In the genomic region with DNA sequence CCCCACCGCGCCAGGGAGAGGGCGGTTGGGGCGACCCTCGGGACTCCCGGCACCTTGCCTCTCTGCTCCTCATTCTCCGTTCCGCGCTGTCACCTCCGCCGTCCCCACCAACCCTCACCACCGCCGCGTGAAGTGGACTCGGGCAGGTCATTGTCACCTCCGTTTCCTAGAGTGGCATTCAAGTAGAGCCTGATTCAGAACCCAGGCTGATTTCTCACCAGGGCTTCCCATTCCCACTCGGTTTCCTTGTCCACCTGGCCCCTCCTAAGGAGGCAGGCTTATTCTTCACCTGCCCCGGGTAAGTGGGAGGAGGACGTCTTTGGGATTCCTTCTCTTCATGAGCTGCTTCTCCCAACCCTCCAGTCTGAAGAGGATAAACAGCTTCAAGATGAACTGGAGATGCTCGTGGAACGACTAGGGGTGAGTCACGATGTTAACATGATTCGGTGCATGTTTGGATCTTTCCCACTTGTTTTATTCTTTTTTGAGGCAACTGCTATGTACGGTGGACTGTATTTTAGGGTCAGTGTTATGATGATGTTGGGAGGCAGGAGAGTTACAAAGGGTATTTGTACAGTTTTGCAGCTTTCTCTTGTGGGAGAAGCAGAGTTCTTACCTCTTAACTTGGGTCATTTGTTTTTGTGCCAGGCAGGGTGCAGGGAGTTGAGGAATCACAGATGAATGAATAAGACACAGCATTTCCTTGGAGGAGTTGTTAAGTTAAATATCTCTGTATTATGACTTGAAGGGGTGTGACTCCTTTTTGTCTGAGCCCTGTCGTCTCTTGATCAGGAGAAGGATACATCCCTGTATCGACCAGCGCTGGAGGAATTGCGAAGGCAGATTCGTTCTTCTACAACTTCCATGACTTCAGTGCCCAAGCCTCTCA, we compare ENCODE assay signal across 8 cellular contexts. TPM values are rescaled to one million over a fixed set of nuclear protein-coding genes. Genes with fewer than 3 reads are reported as not detected.
DNase-seq lines count a peak whose midpoint lies in the region; ATAC-seq, FAIRE-seq and TF ChIP-seq lines count a peak whose summit lies in the region.

No MANE protein-coding gene starts in this region.

- ATAC-seq in CD4-positive, alpha-beta T cell (ENCODE audit: poor library complexity), result no peak
- ATAC-seq in left lung (peak; percentile 15), GM21381 (IDR thresholded peaks at IDR 0.05; ENCODE audit: unreplicated experiment) (no peak), HG03196 (IDR thresholded peaks at IDR 0.05; ENCODE audit: unreplicated experiment) (no peak), GM21528 (IDR thresholded peaks at IDR 0.05; ENCODE audit: low FRiP score, unreplicated experiment) (no peak)

- CTCF ChIA-PET in CD4-positive, alpha-beta T cell (lab: Charles Lee), result no interaction called here

- TF ChIP-seq CTCF in CD4-positive, alpha-beta T cell (IDR thresholded peaks at IDR 0.05), result no peak
- TF ChIP-seq CTCF in astrocyte (IDR thresholded peaks at IDR 0.05; ENCODE audit: insufficient read depth, low read depth, low read length), result no peak
- TF ChIP-seq CTCF in left lung (IDR thresholded peaks at IDR 0.05), result no peak
- no peak for TF ChIP-seq CTCF in transverse colon (IDR thresholded peaks at IDR 0.05)

- H3K36me3 ChIP-seq in astrocyte (ENCODE audit: insufficient read depth, low read length), result peaks cover 40% of the 10 kb centered on the region
- H3K36me3 ChIP-seq in left lung, result peaks cover 4 to 47% of the 10 kb centered on the region in 2 donors
- H3K36me3 ChIP-seq in transverse colon, result peaks cover 0 to 40% (median 20%) of the 10 kb centered on the region in 4 donors

- DNase-seq in CD4-positive, alpha-beta T cell, result no peak
- peak; percentile 14 for DNase-seq in HS-5 (ENCODE audit: low read depth)
- DNase-seq in astrocyte (ENCODE audit: low read depth), result peak; percentile 48
- no peak for DNase-seq in left lung
- no peak for DNase-seq in transverse colon

- peak overlapping the region; percentile 91 for H3K27ac Mint-ChIP-seq in CD4-positive, alpha-beta T cell
- H3K27ac Mint-ChIP-seq in astrocyte (ENCODE audit: unreplicated experiment), result peak overlapping the region; percentile 86

- TF ChIP-seq EP300 in transverse colon (IDR thresholded peaks at IDR 0.05; ENCODE audit: low read depth), result no peak

- H3K9me3 Mint-ChIP-seq in CD4-positive, alpha-beta T cell, result no peaks in the 10 kb centered on the region
- H3K9me3 Mint-ChIP-seq in astrocyte (ENCODE audit: unreplicated experiment), result peaks cover 2% of the 10 kb centered on the region

- intact Hi-C loops in CD4-positive, alpha-beta T cell (cut with DNase I, micrococcal nuclease), result loop anchor here (1.0 to 5.0 kb wide), 11 partner anchors 15 to 1502 kb away; a partner anchor contains a TSS
- intact Hi-C loops in left lung (cut with DNase I) (no loop called here), transverse colon (cut with DNase I; ENCODE audit: low total_unique reads) (loop anchor here (10.0 kb wide), 1 partner anchor 55 kb away; no protein-coding TSS in a partner anchor)

- in situ Hi-C loops in transverse colon (cut with MboI; ENCODE audit: low pct_ligation_motif_present in 1 of 4, low pct_unique_long_range_greater_than_20kb in 1 of 4, low sequenced_read_pairs in 3 of 4), result no loop called here

- H3K27ac ChIP-seq in CD4-positive, alpha-beta T cell (ENCODE audit: low read depth, low read length), result peak overlapping the region; percentile 48
- H3K27ac ChIP-seq in astrocyte (ENCODE audit: low read depth, low read length) (peak overlapping the region; percentile 86), left lung (peak overlapping the region; percentile 57 to 80), transverse colon (peak overlapping the region; percentile 81 to 89 (median 87))

- peak overlapping the region; percentile 84 for H3K4me2 ChIP-seq in astrocyte (ENCODE audit: low read length)

- peaks cover 58% of the 10 kb centered on the region for H3K79me2 ChIP-seq in astrocyte (ENCODE audit: insufficient read depth, low read length)

- no peak for FAIRE-seq in astrocyte (lab: Jason Lieb, UNC)

- no peak for TF ChIP-seq POLR2A in transverse colon (IDR thresholded peaks at IDR 0.05)

- POLR2A ChIA-PET in CD4-positive, alpha-beta T cell (lab: Charles Lee), result interaction anchor here (0.6 kb wide), 1 partner anchor 14 kb away, joined by 3 read pairs; no protein-coding TSS in a partner anchor

- peaks cover 53% of the 10 kb centered on the region for H4K20me1 ChIP-seq in astrocyte (ENCODE audit: insufficient read depth, low read length)

- H3K9ac ChIP-seq in astrocyte (ENCODE audit: low read length), result peak overlapping the region; percentile 97

- no peaks in the 10 kb centered on the region for H3K27me3 Mint-ChIP-seq in CD4-positive, alpha-beta T cell
- peaks cover 11% of the 10 kb centered on the region for H3K27me3 Mint-ChIP-seq in astrocyte (ENCODE audit: low read depth, unreplicated experiment)

- H2AFZ ChIP-seq in astrocyte (ENCODE audit: low read depth, low read length), result peak overlapping the region; percentile 31

- H3K36me3 Mint-ChIP-seq in CD4-positive, alpha-beta T cell (ENCODE audit: low read depth), result peaks cover 57% of the 10 kb centered on the region
- peaks cover 28% of the 10 kb centered on the region for H3K36me3 Mint-ChIP-seq in astrocyte (ENCODE audit: low read depth, unreplicated experiment)

- peak overlapping the region; percentile 96 for H3K4me3 Mint-ChIP-seq in CD4-positive, alpha-beta T cell
- peak overlapping the region; percentile 95 for H3K4me3 Mint-ChIP-seq in astrocyte (ENCODE audit: unreplicated experiment)

- H3K27me3 ChIP-seq in CD4-positive, alpha-beta T cell (ENCODE audit: control insufficient read depth, insufficient read depth, low read length), result no peaks in the 10 kb centered on the region
- H3K27me3 ChIP-seq in astrocyte (ENCODE audit: insufficient read depth, low read length), result peaks cover 2% of the 10 kb centered on the region
- no peaks in the 10 kb centered on the region for H3K27me3 ChIP-seq in left lung
- no peaks in the 10 kb centered on the region for H3K27me3 ChIP-seq in transverse colon

- H3K4me3 ChIP-seq in astrocyte (ENCODE audit: insufficient read depth, low read depth, low read length), result peak overlapping the region; percentile 92
- peak overlapping the region; percentile 90 to 100 for H3K4me3 ChIP-seq in left lung
- H3K4me3 ChIP-seq in transverse colon, result peak overlapping the region; percentile 67 to 82 (median 77)

- H3K4me1 ChIP-seq in astrocyte (ENCODE audit: insufficient read depth, low read length), result peaks cover 18% of the 10 kb centered on the region
- H3K4me1 ChIP-seq in left lung, result peaks cover 5 to 25% of the 10 kb centered on the region in 2 donors
- H3K4me1 ChIP-seq in transverse colon, result peaks cover 7 to 26% (median 12%) of the 10 kb centered on the region in 4 donors

- WGBS in transverse colon (ENCODE audit: low coverage in 1 of 2), 2 donors, result 16 to 59% methylated on average over 7 to 29 of the region's 29 CpGs

- H3K9me3 ChIP-seq in CD4-positive, alpha-beta T cell (ENCODE audit: control insufficient read depth, low read length), result no peaks in the 10 kb centered on the region
- H3K9me3 ChIP-seq in astrocyte (ENCODE audit: insufficient read depth, low read depth, low read length) (no peaks in the 10 kb centered on the region), left lung (no peaks in the 10 kb centered on the region), transverse colon (no peaks in the 10 kb centered on the region)

- peaks cover 26% of the 10 kb centered on the region for H3K4me1 Mint-ChIP-seq in CD4-positive, alpha-beta T cell (ENCODE audit: low read depth)
- peaks cover 22% of the 10 kb centered on the region for H3K4me1 Mint-ChIP-seq in astrocyte (ENCODE audit: low read depth, unreplicated experiment)

RNA-seq across cellular contexts. Expression of a gene that starts 0.7 kb away (rescaled TPM):
- total RNA-seq in CD4-positive, alpha-beta T cell, result 100 to 1,000 TPM; 159 TPM
- 496 and 588 TPM in 2 replicates for total RNA-seq in astrocyte
- 100 to 1,000 TPM; 195 to 263 TPM for total RNA-seq in left lung
- total RNA-seq in transverse colon, result 100 to 1,000 TPM in 3 of 4 donors, 10 to 100 TPM in 1; 63.6 to 234 (median 195) TPM

RNA-seq across cellular contexts. Expression of a gene that starts 14.7 kb away (rescaled TPM):
- total RNA-seq in CD4-positive, alpha-beta T cell, result 100 to 1,000 TPM; 211 to 217 TPM
- total RNA-seq in astrocyte (490 and 495 TPM in 2 replicates), left lung (100 to 1,000 TPM; 336 to 406 TPM), transverse colon (100 to 1,000 TPM; 135 to 453 (median 217) TPM)

RNA-seq across cellular contexts. Expression of a gene that starts 23.9 kb away (rescaled TPM):
- total RNA-seq in CD4-positive, alpha-beta T cell, result not detected
- total RNA-seq in astrocyte, result not detected in 2 replicates
- total RNA-seq in left lung, result not detected
- not detected for total RNA-seq in transverse colon

RNA-seq across cellular contexts. Expression of a gene that starts 37.7 kb away (rescaled TPM):
- 10 to 100 TPM; 10.4 to 11.0 TPM for total RNA-seq in CD4-positive, alpha-beta T cell
- total RNA-seq in astrocyte (12.2 TPM in 2 replicates), left lung (10 to 100 TPM; 14.7 to 19.2 TPM), transverse colon (10 to 100 TPM; 18.5 to 41.1 (median 28.8) TPM)

RNA-seq across cellular contexts. Expression of a gene that starts 38.4 kb away (rescaled TPM):
- total RNA-seq in CD4-positive, alpha-beta T cell, result not detected
- total RNA-seq in astrocyte (2.6 and 3.4 TPM in 2 replicates), left lung (1 to 10 TPM in 1 of 2 donors, under 1 TPM in 1; 0.34 to 1.0 TPM), transverse colon (not detected)

Comparison
In these comparisons a context has a peak if more than half of its experiments do, and no peak if none do; other contexts are left out.
1. DNase-seq: peak in HS-5 (single experiment) and astrocyte (single experiment); none in CD4-positive, alpha-beta T cell (0 of 10), left lung (0 of 2) and transverse colon (single experiment).
2. intact Hi-C loops: an anchor here in CD4-positive, alpha-beta T cell (1.0 to 5.0 kb wide) and transverse colon (10.0 kb wide); none called in left lung.
3. Peak in every context shown above with its lines, with median percentiles within 50 percentile points of each other: H3K27ac ChIP-seq and H3K4me3 ChIP-seq.